Comparison of ENCODE assay signal across 17 cellular contexts in genomic region chr1:36086529-36087232, GRCh38. TPM values are rescaled to one million over a fixed set of nuclear protein-coding genes. Genes with fewer than 3 reads are reported as not detected.
DNase-seq lines count a peak whose midpoint lies in the region; FAIRE-seq and TF ChIP-seq lines count a peak whose summit lies in the region.
"Had no signal": no experiment of that assay in that cellular context is flagged by ENCODE, and none has a peak within 500 bp of the region (broad histone marks: within the 10 kb centered on the region; RNA-seq: fewer than 3 reads in every experiment).

No MANE protein-coding gene starts in this region.

- H3K36me3 Mint-ChIP-seq in T-helper 2 cell treated with Interferon-gamma antibody and Interleukin-4, amounts not matched to agents 5 μg/mL and 100 μg/mL, for 36 hours (ENCODE audit: low read depth): peaks cover 10% of the 10 kb centered on the region
- H3K36me3 Mint-ChIP-seq in astrocyte (ENCODE audit: low read depth, unreplicated experiment) (peaks cover 9% of the 10 kb centered on the region), neural crest cell (ENCODE audit: low read depth) (no peaks in the 10 kb centered on the region)

- no peak for FAIRE-seq in astrocyte (lab: Jason Lieb, UNC)

- H3K9me3 ChIP-seq in astrocyte (ENCODE audit: insufficient read depth, low read depth, low read length): no peaks in the 10 kb centered on the region
- H3K9me3 ChIP-seq: esophagus muscularis mucosa, uterus had no signal

- peaks cover 21% of the 10 kb centered on the region for H3K27me3 Mint-ChIP-seq in T-helper 2 cell treated with Interferon-gamma antibody and Interleukin-4, amounts not matched to agents 5 μg/mL and 100 μg/mL, for 36 hours (ENCODE audit: low read depth)
- H3K27me3 Mint-ChIP-seq in astrocyte (ENCODE audit: low read depth, unreplicated experiment): no peaks in the 10 kb centered on the region
- H3K27me3 Mint-ChIP-seq in neural crest cell (ENCODE audit: low read depth): no peaks in the 10 kb centered on the region

- H3K27me3 ChIP-seq in H7 (ENCODE audit: control insufficient read depth, insufficient read depth, low read length) (peaks cover 8% of the 10 kb centered on the region; the same call in 1 of the 2 replicates), astrocyte (ENCODE audit: insufficient read depth, low read length) (no peaks in the 10 kb centered on the region)
- H3K27me3 ChIP-seq: hepatocyte, uterus had no signal

- no peaks in the 10 kb centered on the region for H3K9me3 Mint-ChIP-seq in T-helper 2 cell treated with Interferon-gamma antibody and Interleukin-4, amounts not matched to agents 5 μg/mL and 100 μg/mL, for 36 hours
- no peaks in the 10 kb centered on the region for H3K9me3 Mint-ChIP-seq in astrocyte (ENCODE audit: unreplicated experiment)
- H3K9me3 Mint-ChIP-seq in neural crest cell: no peaks in the 10 kb centered on the region

- no peak overlapping the region for H3K4me2 ChIP-seq in astrocyte (ENCODE audit: low read length)
- H3K4me2 ChIP-seq: hepatocyte had no signal

- H3K4me1 Mint-ChIP-seq in T-helper 2 cell treated with Interferon-gamma antibody and Interleukin-4, amounts not matched to agents 5 μg/mL and 100 μg/mL, for 36 hours (ENCODE audit: low read depth): peaks cover 12% of the 10 kb centered on the region
- H3K4me1 Mint-ChIP-seq in astrocyte (ENCODE audit: low read depth, unreplicated experiment): peaks cover 10% of the 10 kb centered on the region
- H3K4me1 Mint-ChIP-seq in neural crest cell: peaks cover 27% of the 10 kb centered on the region

- H3K4me3 Mint-ChIP-seq in T-helper 2 cell treated with Interferon-gamma antibody and Interleukin-4, amounts not matched to agents 5 μg/mL and 100 μg/mL, for 36 hours: peak overlapping the region; percentile 61
- H3K4me3 Mint-ChIP-seq in astrocyte (ENCODE audit: unreplicated experiment) (peak overlapping the region; percentile 64), neural crest cell (peak overlapping the region; percentile 76)

- DNase-seq in T-helper 2 cell treated with Interferon-gamma antibody and Interleukin-4, amounts not matched to agents 5 μg/mL and 100 μg/mL, for 36 hours (ENCODE audit: low spot score): no peak
- DNase-seq in T-helper 2 cell: no peak
- peak; percentile 25 for DNase-seq in H7
- DNase-seq in astrocyte (ENCODE audit: low read depth): no peak
- no peak for DNase-seq in neural crest cell (ENCODE audit: low read depth, low spot score)
- no peak for DNase-seq in cerebellar cortex (ENCODE audit: low spot score)
- no peak for DNase-seq in cerebellum (ENCODE audit: low spot score)
- no peak for DNase-seq in T-helper 9 cell
- DNase-seq: 8988T; amygdala; cortex of kidney; left cardiac atrium; NCI-H2171; stimulated activated CD4-positive, alpha-beta T cell treated with anti-CD3 and anti-CD28 coated beads, Interleukin-4, amount 100 ng/mL, for 4 hours; uterus had no signal

- peaks cover 30% of the 10 kb centered on the region for H3K79me2 ChIP-seq in astrocyte (ENCODE audit: insufficient read depth, low read length)

- H2AFZ ChIP-seq in astrocyte (ENCODE audit: low read depth, low read length): no peak overlapping the region
- H2AFZ ChIP-seq: hepatocyte had no signal

- peak overlapping the region; percentile 63 for H3K27ac Mint-ChIP-seq in T-helper 2 cell treated with Interferon-gamma antibody and Interleukin-4, amounts not matched to agents 5 μg/mL and 100 μg/mL, for 36 hours
- no peak overlapping the region for H3K27ac Mint-ChIP-seq in astrocyte (ENCODE audit: unreplicated experiment)
- H3K27ac Mint-ChIP-seq in neural crest cell (ENCODE audit: unreplicated experiment): peak overlapping the region; percentile 19

- H3K4me1 ChIP-seq in astrocyte (ENCODE audit: insufficient read depth, low read length): peaks cover 20% of the 10 kb centered on the region

- H3K36me3 ChIP-seq in H7 (replicated peaks; ENCODE audit: control insufficient read depth, insufficient read depth, low read length) (peaks cover 3% of the 10 kb centered on the region; the same call in 1 of the 2 replicates), astrocyte (ENCODE audit: insufficient read depth, low read length) (peaks cover 7% of the 10 kb centered on the region)
- H3K36me3 ChIP-seq: uterus had no signal

- H3K9ac ChIP-seq in astrocyte (ENCODE audit: low read length): no peak overlapping the region

- no peak overlapping the region for H3K27ac ChIP-seq in astrocyte (ENCODE audit: low read depth, low read length)
- H3K27ac ChIP-seq: esophagus muscularis mucosa, hepatocyte, uterus had no signal

- no peak for TF ChIP-seq CTCF in astrocyte (IDR thresholded peaks at IDR 0.05; ENCODE audit: insufficient read depth, low read depth, low read length)
- no peak for TF ChIP-seq CTCF in neural crest cell (conservative IDR thresholded peaks at IDR 0.05)

- peaks cover 9% of the 10 kb centered on the region for H4K20me1 ChIP-seq in astrocyte (ENCODE audit: insufficient read depth, low read length)

- H3K4me3 ChIP-seq in H7 (ENCODE audit: insufficient read depth, low read depth, low read length) (no peak overlapping the region), astrocyte (ENCODE audit: insufficient read depth, low read depth, low read length) (no peak overlapping the region)
- H3K4me3 ChIP-seq: esophagus muscularis mucosa, hepatocyte, uterus had no signal

RNA-seq across cellular contexts. Expression of gene ADPRS, which starts 2.0 kb away (rescaled TPM):
- 112 and 116 TPM in 2 replicates for total RNA-seq in H7 (2014; rRNA removed; shearing (Covaris generic))
- total RNA-seq in astrocyte (28.7 and 32.2 TPM in 2 replicates), neural crest cell (33.8 and 34.0 TPM in 2 replicates), cerebellum (13.0 TPM)

RNA-seq across cellular contexts. Expression of gene TEKT2, which starts 2.8 kb away (rescaled TPM):
- 1.0 and 1.2 TPM in 2 replicates for total RNA-seq in H7 (2014; rRNA removed; shearing (Covaris generic))
- 0.38 and 0.39 TPM in 2 replicates for total RNA-seq in astrocyte
- 7.4 and 8.4 TPM in 2 replicates for total RNA-seq in neural crest cell
- total RNA-seq in cerebellum: 6.3 TPM

RNA-seq across cellular contexts. Expression of gene COL8A2, which starts 38.3 kb away (rescaled TPM):
- total RNA-seq in H7 (2014; rRNA removed; shearing (Covaris generic)): 1.6 TPM in 2 replicates
- total RNA-seq in astrocyte (3.4 and 10.8 TPM in 2 replicates), neural crest cell (0.09 TPM in 2 replicates), cerebellum (1.2 TPM)
